ENCODE assay signal across 18 cellular contexts in the genomic region with DNA sequence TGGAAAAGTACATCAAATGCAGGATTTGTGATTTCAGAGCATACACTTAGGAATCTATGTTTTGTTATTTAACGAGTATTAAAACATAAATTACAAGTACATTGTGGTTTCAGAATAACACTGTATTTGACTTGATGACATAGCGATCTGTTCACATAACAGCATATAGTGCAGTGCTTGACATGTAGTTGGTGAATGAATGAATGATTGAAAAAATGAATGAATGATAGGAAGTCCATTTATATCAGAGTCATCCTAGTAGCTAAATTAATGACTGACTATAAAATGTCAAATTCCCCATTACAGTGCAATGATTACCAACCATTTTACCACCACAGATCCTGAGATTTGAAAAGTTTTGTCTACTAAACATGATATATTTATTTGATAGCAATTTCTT.
DNase-seq lines count a peak whose midpoint lies in the region; ATAC-seq, FAIRE-seq and TF ChIP-seq lines count a peak whose summit lies in the region.
"Had no signal": no experiment of that assay in that cellular context is flagged by ENCODE, and none has a peak within 500 bp of the region (broad histone marks: within the 10 kb centered on the region; RNA-seq: fewer than 3 reads in every experiment).

No MANE protein-coding gene starts in this region.

- no peaks in the 10 kb centered on the region for H3K9me3 ChIP-seq in HCT116 (ENCODE audit: control insufficient read depth in 1 of 2, insufficient read depth in 1 of 2, low read depth in 1 of 2, low read length in 2 of 2)
- no peaks in the 10 kb centered on the region for H3K9me3 ChIP-seq in Panc1 (ENCODE audit: control insufficient read depth, insufficient read depth, low read depth, low read length)
- H3K9me3 ChIP-seq in GM12878 (replicated peaks; ENCODE audit: control insufficient read depth, insufficient read depth, low read length), result no peaks in the 10 kb centered on the region
- H3K9me3 ChIP-seq: BLaER1, Caco-2 had no signal

- TF ChIP-seq EP300 in GM12878 (IDR thresholded peaks at IDR 0.05; ENCODE audit: borderline replicate concordance in 1 of 2, control insufficient read depth in 1 of 2, low read depth in 2 of 2, low read length in 2 of 2), result no peak

- H3K79me2 ChIP-seq in HCT116 (ENCODE audit: insufficient read depth, low read length), result peaks cover 21% of the 10 kb centered on the region
- H3K79me2 ChIP-seq in GM12878 (ENCODE audit: control insufficient read depth, insufficient read depth, low read length), result no peaks in the 10 kb centered on the region

- H3K27ac ChIP-seq in HCT116 (ENCODE audit: low read depth, low read length), result peak overlapping the region; percentile 98
- peak overlapping the region; percentile 91; the same call in 1 of the 2 replicates for H3K27ac ChIP-seq in Panc1 (ENCODE audit: low read length)
- no peak overlapping the region for H3K27ac ChIP-seq in GM12878 (ENCODE audit: control insufficient read depth, insufficient read depth)
- H3K27ac ChIP-seq: 22Rv1, BLaER1, C4-2B had no signal

- BruUV-seq in HCT116 (replicated peaks; lab: Mats Ljungman, UMichigan) (no TSS peak), Panc1 (replicated peaks; lab: Mats Ljungman, UMichigan) (no TSS peak), GM12878 (replicated peaks; lab: Mats Ljungman, UMichigan) (no TSS peak)

- WGBS in GM12878 (ENCODE audit: insufficient coverage, insufficient replicate concordance, low lambda C conversion rate, missing lambda C conversion rate), result 43% methylated on average over 2 of the region's 2 CpGs

- CTCF ChIA-PET in HCT116 (lab: Charles Lee) (no interaction called here), Panc1 (lab: Charles Lee) (no interaction called here), GM12878 (lab: Yijun Ruan, JAX) (no interaction called here)

- SMC1A ChIA-PET in GM12878 (lab: Charles Lee; ENCODE audit: uncharacterized antibody, unreplicated experiment), result no interaction called here

- no peak overlapping the region for H3K9ac ChIP-seq in HCT116 (ENCODE audit: low read length)
- no peak overlapping the region for H3K9ac ChIP-seq in GM12878 (ENCODE audit: control insufficient read depth, insufficient read depth, low read length)
- H3K9ac ChIP-seq: BLaER1 had no signal

- DNase-seq in HCT116 (ENCODE audit: low read depth, low spot score) (no peak), Panc1 (ENCODE audit: low read depth, low spot score) (no peak), GM12878 (ENCODE audit: low read depth, low spot score) (no peak), glomerular visceral epithelial cell (ENCODE audit: extremely low spot score) (no peak)
- DNase-seq: Caco-2; CD4-positive, CD25-positive, alpha-beta regulatory T cell; CD8-positive, alpha-beta T cell; DMS153; DND-41; H9; HFFc6 had no signal

- H4K20me1 ChIP-seq in HCT116 (ENCODE audit: insufficient read depth) (no peaks in the 10 kb centered on the region), GM12878 (ENCODE audit: control insufficient read depth, insufficient read depth) (no peaks in the 10 kb centered on the region)
- H4K20me1 ChIP-seq: BLaER1 had no signal

- TF ChIP-seq POLR2A in HCT116 (IDR thresholded peaks at IDR 0.05; ENCODE audit: borderline replicate concordance, extremely low read depth, insufficient read depth, insufficient read length) (no peak), GM12878 (IDR thresholded peaks at IDR 0.05; ENCODE audit: low read depth, low read length) (no peak)

- H3K27me3 ChIP-seq in HCT116 (ENCODE audit: insufficient read depth, low read length) (no peaks in the 10 kb centered on the region), Panc1 (ENCODE audit: control insufficient read depth, insufficient read depth, low read length) (no peaks in the 10 kb centered on the region), GM12878 (replicated peaks in 1 of 2; ENCODE audit: control insufficient read depth in 2 of 2, insufficient read depth in 2 of 2, low read length in 1 of 2) (no peaks in the 10 kb centered on the region)
- H3K27me3 ChIP-seq: BLaER1 had no signal

- in situ Hi-C loops in Panc1 (cut with HindIII; ENCODE audit: low pct_unique_long_range_greater_than_20kb, low sequenced_read_pairs), result no loop called here
- in situ Hi-C loops in GM12878 (cut with MboI), result no loop called here

- intact Hi-C loops in HCT116 (cut with micrococcal nuclease) (no loop called here), Panc1 (cut with micrococcal nuclease; ENCODE audit: unreplicated experiment) (no loop called here), GM12878 (cut with micrococcal nuclease; ENCODE audit: unreplicated experiment) (no loop called here)

- no peaks in the 10 kb centered on the region for H3K36me3 ChIP-seq in HCT116 (ENCODE audit: control insufficient read depth in 1 of 2, insufficient read depth in 2 of 2, low read length in 2 of 2)
- no peaks in the 10 kb centered on the region for H3K36me3 ChIP-seq in Panc1 (ENCODE audit: control insufficient read depth, insufficient read depth, low read length)
- no peaks in the 10 kb centered on the region for H3K36me3 ChIP-seq in GM12878 (ENCODE audit: control insufficient read depth in 2 of 2, insufficient read depth in 2 of 2, low read length in 1 of 2)
- H3K36me3 ChIP-seq: BLaER1 had no signal

- TF ChIP-seq RAD21 in HCT116 (IDR thresholded peaks at IDR 0.05; ENCODE audit: low read depth) (no peak), GM12878 (IDR thresholded peaks at IDR 0.05; ENCODE audit: insufficient read depth, low read depth, low read length) (no peak)

- POLR2A ChIA-PET in HCT116 (lab: Charles Lee), result interaction anchor here (1.0 to 2.0 kb wide), 3 partner anchors 16 to 111 kb away, joined by 4 to 5 read pairs (median 5); no protein-coding TSS in a partner anchor
- POLR2A ChIA-PET in Panc1 (lab: Charles Lee), result no interaction called here
- POLR2A ChIA-PET in GM12878 (lab: Charles Lee), result no interaction called here

- no peaks in the 10 kb centered on the region for H3K9me2 ChIP-seq in HCT116 (ENCODE audit: insufficient read depth)

- ATAC-seq in HCT116, result no peak
- ATAC-seq in Panc1, result no peak
- no peak for ATAC-seq in GM12878
- no peak for ATAC-seq in HG03342 (IDR thresholded peaks at IDR 0.05; ENCODE audit: unreplicated experiment)
- ATAC-seq in GM18870 (IDR thresholded peaks at IDR 0.05; ENCODE audit: unreplicated experiment), result no peak
- ATAC-seq: CD8-positive, alpha-beta T cell; GM23338 had no signal

- H2AFZ ChIP-seq in HCT116 (ENCODE audit: low read depth, low read length, poor library complexity, severe bottlenecking) (no peak overlapping the region), GM12878 (ENCODE audit: control insufficient read depth, low read depth, low read length) (no peak overlapping the region)
- H2AFZ ChIP-seq: GM23338 had no signal

- RAD21 ChIA-PET in HCT116 (lab: Charles Lee; ENCODE audit: low non-redundant PET in 1 of 2, low total read pairs in 2 of 2, uncharacterized antibody in 2 of 2, unreplicated experiment in 2 of 2), result no interaction called here
- RAD21 ChIA-PET in GM12878 (lab: Charles Lee; ENCODE audit: unreplicated experiment), result no interaction called here

- no peak for FAIRE-seq in GM12878 (lab: Jason Lieb, UNC)
- FAIRE-seq: G401.6 had no signal

- H3K4me2 ChIP-seq in HCT116 (ENCODE audit: low read length) (peak overlapping the region; percentile 78), GM12878 (ENCODE audit: control insufficient read depth, insufficient read depth) (no peak overlapping the region)
- H3K4me2 ChIP-seq: BLaER1, GM23338 had no signal

- peaks cover 29 to 60% of the 10 kb centered on the region in 2 experiments for H3K4me1 ChIP-seq in HCT116 (ENCODE audit: control insufficient read depth in 1 of 2, insufficient read depth in 2 of 2, low read length in 2 of 2)
- peaks cover 8% of the 10 kb centered on the region for H3K4me1 ChIP-seq in Panc1 (ENCODE audit: control insufficient read depth, insufficient read depth, low read length)
- H3K4me1 ChIP-seq in GM12878 (ENCODE audit: control insufficient read depth, insufficient read depth, low read length), result no peaks in the 10 kb centered on the region
- H3K4me1 ChIP-seq: Caco-2 had no signal

- no peak for TF ChIP-seq CTCF in HCT116 (IDR thresholded peaks at IDR 0.05 in 2 of 3, conservative IDR thresholded peaks at IDR 0.05 in 1 of 3; ENCODE audit: borderline replicate concordance in 1 of 3, insufficient read depth in 1 of 3, low read depth in 2 of 3, low read length in 2 of 3)
- TF ChIP-seq CTCF in Panc1 (IDR thresholded peaks at IDR 0.05), result no peak
- TF ChIP-seq CTCF in GM12878 (IDR thresholded peaks at IDR 0.05 in 2 of 3, conservative IDR thresholded peaks at IDR 0.05 in 1 of 3; ENCODE audit: control insufficient read depth in 2 of 3, extremely low read depth in 1 of 3, insufficient read depth in 1 of 3, low read depth in 3 of 3, low read length in 3 of 3), result no peak

- no peak overlapping the region for H3K4me3 ChIP-seq in HCT116 (replicated peaks in 1 of 2; ENCODE audit: low read depth in 1 of 2, low read length in 2 of 2)
- no peak overlapping the region for H3K4me3 ChIP-seq in Panc1 (ENCODE audit: low read depth in 2 of 2, low read length in 2 of 2)
- H3K4me3 ChIP-seq in GM12878, result no peak overlapping the region
- H3K4me3 ChIP-seq: BLaER1, GM23338 had no signal

TF ChIP-seq in HCT116, 20 proteins besides CTCF, POLR2A, EP300 and RAD21:
- TF ChIP-seq, protein P1, sequence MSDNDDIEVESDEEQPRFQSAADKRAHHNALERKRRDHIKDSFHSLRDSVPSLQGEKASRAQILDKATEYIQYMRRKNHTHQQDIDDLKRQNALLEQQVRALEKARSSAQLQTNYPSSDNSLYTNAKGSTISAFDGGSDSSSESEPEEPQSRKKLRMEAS (IDR thresholded peaks at IDR 0.05), result no peak

TF ChIP-seq in GM12878, 131 proteins besides CTCF, POLR2A, EP300 and RAD21:
- TF ChIP-seq ZNF24 (IDR thresholded peaks at IDR 0.05) (0 out of 2 replicates have a peak, but pooled peaks have one; percentile 47), POU2F2 (IDR thresholded peaks at IDR 0.05; ENCODE audit: borderline replicate concordance, low read depth, low read length) (no peak)
- TF ChIP-seq, protein P2, sequence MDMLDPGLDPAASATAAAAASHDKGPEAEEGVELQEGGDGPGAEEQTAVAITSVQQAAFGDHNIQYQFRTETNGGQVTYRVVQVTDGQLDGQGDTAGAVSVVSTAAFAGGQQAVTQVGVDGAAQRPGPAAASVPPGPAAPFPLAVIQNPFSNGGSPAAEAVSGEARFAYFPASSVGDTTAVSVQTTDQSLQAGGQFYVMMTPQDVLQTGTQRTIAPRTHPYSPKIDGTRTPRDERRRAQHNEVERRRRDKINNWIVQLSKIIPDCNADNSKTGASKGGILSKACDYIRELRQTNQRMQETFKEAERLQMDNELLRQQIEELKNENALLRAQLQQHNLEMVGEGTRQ (IDR thresholded peaks at IDR 0.05; ENCODE audit: borderline replicate concordance, low read depth, low read length), result no peak
